In genomic region chr10:4663162-4663992, GRCh38 we compare ENCODE assay signal across 8 cellular contexts.
DNase-seq lines count a peak whose midpoint lies in the region; ATAC-seq and TF ChIP-seq lines count a peak whose summit lies in the region.

No MANE protein-coding gene starts in this region.

- no peak overlapping the region for H3K4me3 Mint-ChIP-seq in activated CD8-positive, alpha-beta T cell treated with anti-CD3 and anti-CD28 coated beads for 36 hours
- H3K4me3 Mint-ChIP-seq in activated CD8-positive, alpha-beta T cell treated with anti-CD3 and anti-CD28 coated beads, Interleukin-2, amount 10 ng/mL, durations not matched to agents 7 days and 5 days, result no peak overlapping the region
- no peak overlapping the region for H3K4me3 Mint-ChIP-seq in progenitor cell of endocrine pancreas (ENCODE audit: low read depth)
- no peak overlapping the region for H3K4me3 Mint-ChIP-seq in CD8-positive, alpha-beta T cell

- H3K9me3 Mint-ChIP-seq in activated CD8-positive, alpha-beta T cell treated with anti-CD3 and anti-CD28 coated beads for 36 hours, result no peaks in the 10 kb centered on the region
- no peaks in the 10 kb centered on the region for H3K9me3 Mint-ChIP-seq in activated CD8-positive, alpha-beta T cell treated with anti-CD3 and anti-CD28 coated beads, Interleukin-2, amount 10 ng/mL, durations not matched to agents 7 days and 5 days (ENCODE audit: insufficient read depth)
- no peaks in the 10 kb centered on the region for H3K9me3 Mint-ChIP-seq in progenitor cell of endocrine pancreas (ENCODE audit: low read depth)
- no peaks in the 10 kb centered on the region for H3K9me3 Mint-ChIP-seq in CD8-positive, alpha-beta T cell

- H3K36me3 ChIP-seq in CD8-positive, alpha-beta T cell (ENCODE audit: insufficient read depth, low read length), result no peaks in the 10 kb centered on the region

- peak; percentile 4 for DNase-seq in activated CD8-positive, alpha-beta T cell treated with anti-CD3 and anti-CD28 coated beads for 36 hours
- DNase-seq in activated CD8-positive, alpha-beta T cell treated with anti-CD3 and anti-CD28 coated beads, Interleukin-2, amount 10 ng/mL, durations not matched to agents 7 days and 5 days, result no peak
- DNase-seq in NB4 (ENCODE audit: low read depth) (peak; percentile 92), SW480 (ENCODE audit: low spot score) (peak; percentile 98), foreskin keratinocyte (peak; percentile 99 to 100), progenitor cell of endocrine pancreas (ENCODE audit: low spot score, unreplicated experiment) (no peak)
- DNase-seq in CD8-positive, alpha-beta T cell, result no peak

- H3K27ac Mint-ChIP-seq in activated CD8-positive, alpha-beta T cell treated with anti-CD3 and anti-CD28 coated beads for 36 hours, result no peak overlapping the region
- no peak overlapping the region for H3K27ac Mint-ChIP-seq in activated CD8-positive, alpha-beta T cell treated with anti-CD3 and anti-CD28 coated beads, Interleukin-2, amount 10 ng/mL, durations not matched to agents 7 days and 5 days
- peak overlapping the region; percentile 2 for H3K27ac Mint-ChIP-seq in progenitor cell of endocrine pancreas
- no peak overlapping the region for H3K27ac Mint-ChIP-seq in CD8-positive, alpha-beta T cell

- no peak for TF ChIP-seq POLR2A in NB4 (IDR thresholded peaks at IDR 0.05; ENCODE audit: extremely low read depth, insufficient read length)

- CTCF ChIA-PET in activated CD8-positive, alpha-beta T cell treated with anti-CD3 and anti-CD28 coated beads for 36 hours (lab: Charles Lee), result interaction anchor here (1.5 kb wide), 1 partner anchor 10 kb away, joined by 4 read pairs; no protein-coding TSS in a partner anchor
- CTCF ChIA-PET in activated CD8-positive, alpha-beta T cell treated with anti-CD3 and anti-CD28 coated beads, Interleukin-2, amount 10 ng/mL, durations not matched to agents 7 days and 5 days (lab: Charles Lee), result interaction anchor here (0.5 to 1.2 kb wide), 2 partner anchors 10 to 1423 kb away, joined by 3 read pairs; no protein-coding TSS in a partner anchor
- CTCF ChIA-PET in CD8-positive, alpha-beta T cell (lab: Charles Lee), result no interaction called here

- H3K27me3 ChIP-seq in foreskin keratinocyte, result no peaks in the 10 kb centered on the region
- peaks cover 5% of the 10 kb centered on the region for H3K27me3 ChIP-seq in CD8-positive, alpha-beta T cell (ENCODE audit: insufficient read depth, low read length)

- no peak for TF ChIP-seq CTCF in activated CD8-positive, alpha-beta T cell treated with anti-CD3 and anti-CD28 coated beads for 36 hours (IDR thresholded peaks at IDR 0.05)
- TF ChIP-seq CTCF in NB4 (IDR thresholded peaks at IDR 0.05; ENCODE audit: low read depth, low read length), result no peak
- no peak for TF ChIP-seq CTCF in foreskin keratinocyte (conservative IDR thresholded peaks at IDR 0.05)
- TF ChIP-seq CTCF in progenitor cell of endocrine pancreas (IDR thresholded peaks at IDR 0.05; ENCODE audit: unreplicated experiment), result no peak
- TF ChIP-seq CTCF in CD8-positive, alpha-beta T cell (IDR thresholded peaks at IDR 0.05), result no peak

- no peaks in the 10 kb centered on the region for H3K4me1 Mint-ChIP-seq in activated CD8-positive, alpha-beta T cell treated with anti-CD3 and anti-CD28 coated beads for 36 hours (ENCODE audit: low read depth)
- H3K4me1 Mint-ChIP-seq in activated CD8-positive, alpha-beta T cell treated with anti-CD3 and anti-CD28 coated beads, Interleukin-2, amount 10 ng/mL, durations not matched to agents 7 days and 5 days (ENCODE audit: low read depth), result no peaks in the 10 kb centered on the region
- peaks cover 16% of the 10 kb centered on the region for H3K4me1 Mint-ChIP-seq in progenitor cell of endocrine pancreas (ENCODE audit: low read depth)
- H3K4me1 Mint-ChIP-seq in CD8-positive, alpha-beta T cell (ENCODE audit: low read depth), result no peaks in the 10 kb centered on the region

- peak; percentile 51 for ATAC-seq in activated CD8-positive, alpha-beta T cell treated with anti-CD3 and anti-CD28 coated beads for 36 hours
- no peak for ATAC-seq in activated CD8-positive, alpha-beta T cell treated with anti-CD3 and anti-CD28 coated beads, Interleukin-2, amount 10 ng/mL, durations not matched to agents 7 days and 5 days
- ATAC-seq in HG02588 (IDR thresholded peaks at IDR 0.05; ENCODE audit: unreplicated experiment) (peak; percentile 93), foreskin keratinocyte (peak; percentile 98)
- ATAC-seq in CD8-positive, alpha-beta T cell, result no peak

- H3K27ac ChIP-seq in foreskin keratinocyte, result peak overlapping the region; percentile 99
- H3K27ac ChIP-seq in CD8-positive, alpha-beta T cell (ENCODE audit: low read depth, low read length), result no peak overlapping the region

- intact Hi-C loops in activated CD8-positive, alpha-beta T cell treated with anti-CD3 and anti-CD28 coated beads for 36 hours (cut with micrococcal nuclease), result no loop called here
- intact Hi-C loops in CD8-positive, alpha-beta T cell (cut with DNase I, micrococcal nuclease), result no loop called here

- H3K4me1 ChIP-seq in foreskin keratinocyte, result peaks cover 34% of the 10 kb centered on the region
- H3K4me1 ChIP-seq in CD8-positive, alpha-beta T cell (ENCODE audit: insufficient read depth, low read length), result no peaks in the 10 kb centered on the region

- POLR2A ChIA-PET in activated CD8-positive, alpha-beta T cell treated with anti-CD3 and anti-CD28 coated beads for 36 hours (lab: Charles Lee), result no interaction called here
- POLR2A ChIA-PET in activated CD8-positive, alpha-beta T cell treated with anti-CD3 and anti-CD28 coated beads, Interleukin-2, amount 10 ng/mL, durations not matched to agents 7 days and 5 days (lab: Charles Lee), result no interaction called here
- POLR2A ChIA-PET in CD8-positive, alpha-beta T cell (lab: Charles Lee), result no interaction called here

- H3K9me3 ChIP-seq in CD8-positive, alpha-beta T cell (ENCODE audit: low read length), result no peaks in the 10 kb centered on the region

- H3K36me3 Mint-ChIP-seq in activated CD8-positive, alpha-beta T cell treated with anti-CD3 and anti-CD28 coated beads for 36 hours (ENCODE audit: low read depth), result no peaks in the 10 kb centered on the region
- no peaks in the 10 kb centered on the region for H3K36me3 Mint-ChIP-seq in activated CD8-positive, alpha-beta T cell treated with anti-CD3 and anti-CD28 coated beads, Interleukin-2, amount 10 ng/mL, durations not matched to agents 7 days and 5 days (ENCODE audit: low read depth)
- H3K36me3 Mint-ChIP-seq in progenitor cell of endocrine pancreas (ENCODE audit: insufficient read depth), result no peaks in the 10 kb centered on the region
- no peaks in the 10 kb centered on the region for H3K36me3 Mint-ChIP-seq in CD8-positive, alpha-beta T cell

- no peak overlapping the region for H3K4me3 ChIP-seq in NB4 (ENCODE audit: low read depth, low read length)
- no peak overlapping the region for H3K4me3 ChIP-seq in CD8-positive, alpha-beta T cell (ENCODE audit: low read depth, low read length)

- H3K27me3 Mint-ChIP-seq in activated CD8-positive, alpha-beta T cell treated with anti-CD3 and anti-CD28 coated beads for 36 hours, result peaks cover 18% of the 10 kb centered on the region
- H3K27me3 Mint-ChIP-seq in activated CD8-positive, alpha-beta T cell treated with anti-CD3 and anti-CD28 coated beads, Interleukin-2, amount 10 ng/mL, durations not matched to agents 7 days and 5 days (ENCODE audit: low read depth), result peaks cover 31% of the 10 kb centered on the region
- peaks cover 7% of the 10 kb centered on the region for H3K27me3 Mint-ChIP-seq in progenitor cell of endocrine pancreas
- peaks cover 8% of the 10 kb centered on the region for H3K27me3 Mint-ChIP-seq in CD8-positive, alpha-beta T cell (ENCODE audit: low read depth)

Comparison
In these comparisons a context has a peak if more than half of its experiments do, and no peak if none do; other contexts are left out.
1. ATAC-seq: peak in activated CD8-positive, alpha-beta T cell treated with anti-CD3 and anti-CD28 coated beads for 36 hours (single experiment), HG02588 (single experiment) and foreskin keratinocyte (single experiment); none in activated CD8-positive, alpha-beta T cell treated with anti-CD3 and anti-CD28 coated beads, Interleukin-2, amount 10 ng/mL, durations not matched to agents 7 days and 5 days (single experiment) and CD8-positive, alpha-beta T cell (single experiment).
2. DNase-seq: peak in activated CD8-positive, alpha-beta T cell treated with anti-CD3 and anti-CD28 coated beads for 36 hours (single experiment), NB4 (single experiment), SW480 (single experiment) and foreskin keratinocyte (2 of 2); none in activated CD8-positive, alpha-beta T cell treated with anti-CD3 and anti-CD28 coated beads, Interleukin-2, amount 10 ng/mL, durations not matched to agents 7 days and 5 days (single experiment), progenitor cell of endocrine pancreas (single experiment) and CD8-positive, alpha-beta T cell (0 of 7).